ENCODE assay signal across 22 cellular contexts in the genomic region with DNA sequence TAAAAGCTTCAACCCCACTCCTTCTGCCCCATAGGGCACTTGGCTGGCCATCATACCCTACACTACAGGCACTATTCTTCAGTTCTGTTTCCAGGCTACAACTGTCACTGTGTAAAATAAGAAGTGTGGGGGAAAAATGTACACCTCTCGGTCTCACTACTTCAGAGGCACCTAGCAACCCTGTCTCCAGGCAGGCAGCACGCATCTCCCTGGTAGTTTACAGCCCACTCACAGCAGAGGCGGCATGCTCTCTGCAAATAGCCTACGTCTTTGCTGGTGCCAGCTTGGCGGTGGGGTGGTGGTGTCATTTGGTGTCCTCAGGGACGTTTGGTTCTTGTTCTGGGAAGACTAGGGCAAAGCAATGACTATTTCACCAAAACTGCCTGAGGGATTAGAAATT. TPM values are rescaled to one million over a fixed set of nuclear protein-coding genes. Genes with fewer than 3 reads are reported as not detected.
DNase-seq lines count a peak whose midpoint lies in the region; TF ChIP-seq lines count a peak whose summit lies in the region.
"Had no signal": no experiment of that assay in that cellular context is flagged by ENCODE, and none has a peak within 500 bp of the region (broad histone marks: within the 10 kb centered on the region; RNA-seq: fewer than 3 reads in every experiment).

No MANE protein-coding gene starts in this region.

- H3K27me3 Mint-ChIP-seq in MCF 10A (ENCODE audit: insufficient read depth, unreplicated experiment): no peaks in the 10 kb centered on the region
- H3K27me3 Mint-ChIP-seq in mesothelial cell of epicardium (ENCODE audit: low read depth): no peaks in the 10 kb centered on the region

- H3K4me1 Mint-ChIP-seq in MCF 10A (ENCODE audit: insufficient read depth, unreplicated experiment) (peaks cover 12% of the 10 kb centered on the region), mesothelial cell of epicardium (peaks cover 4% of the 10 kb centered on the region)

- peak overlapping the region; percentile 65 for H3K27ac Mint-ChIP-seq in MCF 10A (ENCODE audit: low read depth, unreplicated experiment)
- no peak overlapping the region for H3K27ac Mint-ChIP-seq in mesothelial cell of epicardium
- H3K27ac Mint-ChIP-seq: activated CD8-positive, alpha-beta T cell treated with anti-CD3 and anti-CD28 coated beads for 36 hours; HFFc6 had no signal

- no peaks in the 10 kb centered on the region for H3F3A ChIP-seq in neural cell (ENCODE audit: insufficient read depth, low read length, poor library complexity, severe bottlenecking)

- POLR2A ChIA-PET in MCF 10A (lab: Yijun Ruan, JAX): interaction anchor here (0.6 kb wide), 1 partner anchor 20 kb away, joined by 3 read pairs; no protein-coding TSS in a partner anchor

- H3K36me3 ChIP-seq in mammary epithelial cell (ENCODE audit: insufficient read depth, low read length): no peaks in the 10 kb centered on the region
- H3K36me3 ChIP-seq in neural cell (ENCODE audit: insufficient read depth, low read length): no peaks in the 10 kb centered on the region
- H3K36me3 ChIP-seq: BLaER1 treated with 17β-estradiol and CSF1 and Interleukin-3, amounts not matched to agents 10 nM and 100 nM had no signal

- no peak for TF ChIP-seq CTCF in MCF 10A (IDR thresholded peaks at IDR 0.05; ENCODE audit: unreplicated experiment)
- TF ChIP-seq CTCF in mammary epithelial cell (conservative IDR thresholded peaks at IDR 0.05 in 1 of 2, IDR thresholded peaks at IDR 0.05 in 1 of 2; ENCODE audit: extremely low read depth in 1 of 2, insufficient read depth in 1 of 2, low read depth in 1 of 2, low read length in 2 of 2): no peak
- TF ChIP-seq CTCF in neural cell (IDR thresholded peaks at IDR 0.05; ENCODE audit: poor library complexity, severe bottlenecking): no peak
- TF ChIP-seq CTCF in mesothelial cell of epicardium (IDR thresholded peaks at IDR 0.05; ENCODE audit: unreplicated experiment): no peak

- H3K9me2 ChIP-seq in neural cell (ENCODE audit: insufficient read depth, low read length): no peaks in the 10 kb centered on the region

- WGBS in mammary epithelial cell (ENCODE audit: low coverage, missing lambda C conversion rate): 35% methylated on average over 6 of the region's 6 CpGs

- H3K4me3 Mint-ChIP-seq in MCF 10A (ENCODE audit: unreplicated experiment) (no peak overlapping the region), mesothelial cell of epicardium (no peak overlapping the region)
- H3K4me3 Mint-ChIP-seq: activated CD8-positive, alpha-beta T cell treated with anti-CD3 and anti-CD28 coated beads for 36 hours; HFFc6 had no signal

- H3K4me1 ChIP-seq in mammary epithelial cell (ENCODE audit: insufficient read depth, low read length): no peaks in the 10 kb centered on the region
- H3K4me1 ChIP-seq: A549; BLaER1 treated with 17β-estradiol and CSF1 and Interleukin-3, amounts not matched to agents 10 nM and 100 nM had no signal

- H2AFZ ChIP-seq in mammary epithelial cell (ENCODE audit: low read depth, low read length): no peak overlapping the region
- no peak overlapping the region for H2AFZ ChIP-seq in neural cell (ENCODE audit: low read depth, low read length)

- BruUV-seq in MCF 10A (replicated peaks; lab: Mats Ljungman, UMichigan) (no TSS peak), mammary epithelial cell (replicated peaks; lab: Mats Ljungman, UMichigan) (no TSS peak)

- H4K20me1 ChIP-seq in mammary epithelial cell (ENCODE audit: insufficient read depth, low read length): no peaks in the 10 kb centered on the region
- no peaks in the 10 kb centered on the region for H4K20me1 ChIP-seq in neural cell (ENCODE audit: insufficient read depth)
- H4K20me1 ChIP-seq: BLaER1 treated with 17β-estradiol and CSF1 and Interleukin-3, amounts not matched to agents 10 nM and 100 nM had no signal

- peaks cover 6% of the 10 kb centered on the region for H3K36me3 Mint-ChIP-seq in MCF 10A (ENCODE audit: insufficient read depth, unreplicated experiment)
- H3K36me3 Mint-ChIP-seq in mesothelial cell of epicardium: no peaks in the 10 kb centered on the region

- TF ChIP-seq EP300 in neural cell (conservative IDR thresholded peaks at IDR 0.05; ENCODE audit: poor library complexity, severe bottlenecking): no peak

- H3K9ac ChIP-seq in mammary epithelial cell (ENCODE audit: insufficient read depth, low read length) (no peak overlapping the region), neural cell (ENCODE audit: low read length) (no peak overlapping the region)
- H3K9ac ChIP-seq: BLaER1 treated with 17β-estradiol and CSF1 and Interleukin-3, amounts not matched to agents 10 nM and 100 nM had no signal

- H3K4me3 ChIP-seq in mammary epithelial cell (replicated peaks in 1 of 3; ENCODE audit: insufficient read depth in 1 of 3, low read depth in 2 of 3, low read length in 3 of 3): no peak overlapping the region
- H3K4me3 ChIP-seq in neural cell (ENCODE audit: low read length): no peak overlapping the region
- H3K4me3 ChIP-seq: A549; BLaER1 treated with 17β-estradiol and CSF1 and Interleukin-3, amounts not matched to agents 10 nM and 100 nM had no signal

- H3K27ac ChIP-seq in mammary epithelial cell (ENCODE audit: insufficient read depth, low read depth, low read length): no peak overlapping the region
- peak overlapping the region; percentile 29 for H3K27ac ChIP-seq in neural cell (ENCODE audit: low read length)
- H3K27ac ChIP-seq: A549; BLaER1 treated with 17β-estradiol and CSF1 and Interleukin-3, amounts not matched to agents 10 nM and 100 nM had no signal

- TF ChIP-seq RAD21 in neural cell (conservative IDR thresholded peaks at IDR 0.05): no peak

- peaks cover 3% of the 10 kb centered on the region for H3K27me3 ChIP-seq in mammary epithelial cell (ENCODE audit: insufficient read depth, low read length)
- no peaks in the 10 kb centered on the region for H3K27me3 ChIP-seq in neural cell (ENCODE audit: insufficient read depth, low read depth, low read length)
- H3K27me3 ChIP-seq: BLaER1 treated with 17β-estradiol and CSF1 and Interleukin-3, amounts not matched to agents 10 nM and 100 nM had no signal

- H3K79me2 ChIP-seq in mammary epithelial cell (ENCODE audit: insufficient read depth, low read length) (no peaks in the 10 kb centered on the region), neural cell (replicated peaks; ENCODE audit: insufficient read depth, low read length) (no peaks in the 10 kb centered on the region)

- no peak for DNase-seq in MCF 10A (ENCODE audit: unreplicated experiment)
- DNase-seq in mammary epithelial cell: no peak
- DNase-seq in cerebellar cortex (ENCODE audit: low spot score): peak; percentile 3
- no peak for DNase-seq in NCI-H1048 (lab: John Stamatoyannopoulos, UW)
- DNase-seq in iPS-NIHi11 (ENCODE audit: low spot score): no peak
- DNase-seq in NCI-H2171 treated with DMSO at 0.1 percent for 48 hours (lab: John Stamatoyannopoulos, UW): no peak
- DNase-seq in mesothelial cell of epicardium (ENCODE audit: low spot score in 2 of 2, unreplicated experiment in 2 of 2): no peak
- DNase-seq: activated CD8-positive, alpha-beta T cell treated with anti-CD3 and anti-CD28 coated beads for 36 hours; activated naive CD4-positive, alpha-beta T cell; activated T-cell treated with anti-CD3 and anti-CD28 coated beads, Interleukin-2, amount 50 U/mL, for 1 hour; aorta; cerebellar nuclear complex; effector CD4-positive, alpha-beta T cell; HFFc6; NCI-H446 treated with DMSO at 0.1 percent for 48 hours; retina; RPMI8226; stimulated activated CD4-positive, alpha-beta T cell treated with anti-CD3 and anti-CD28 coated beads, Interleukin-12 subunit alpha, Interleukin-12 subunit beta, amount 100 ng/mL, for 4 hours; T1000 had no signal

- in situ Hi-C loops in mammary epithelial cell (cut with MboI; ENCODE audit: low sequenced_read_pairs in 2 of 2): no loop called here

- CTCF ChIA-PET in MCF 10A (lab: Yijun Ruan, JAX): interaction anchor here (0.6 kb wide), 1 partner anchor 1697 kb away, joined by 3 read pairs; no protein-coding TSS in a partner anchor
- CTCF ChIA-PET in mammary epithelial cell (lab: Charles Lee; ENCODE audit: low non-redundant PET): no interaction called here

- H3K4me2 ChIP-seq in mammary epithelial cell (ENCODE audit: insufficient read depth, low read depth, low read length) (no peak overlapping the region), neural cell (ENCODE audit: low read length) (no peak overlapping the region)
- H3K4me2 ChIP-seq: A549; BLaER1 treated with 17β-estradiol and CSF1 and Interleukin-3, amounts not matched to agents 10 nM and 100 nM had no signal

- no peaks in the 10 kb centered on the region for H3K9me3 Mint-ChIP-seq in MCF 10A (ENCODE audit: unreplicated experiment)
- H3K9me3 Mint-ChIP-seq in mesothelial cell of epicardium: no peaks in the 10 kb centered on the region
- H3K9me3 Mint-ChIP-seq: activated CD8-positive, alpha-beta T cell treated with anti-CD3 and anti-CD28 coated beads for 36 hours had no signal

- H3K9me3 ChIP-seq in mammary epithelial cell (replicated peaks; ENCODE audit: insufficient read depth, low read length): no peaks in the 10 kb centered on the region
- no peaks in the 10 kb centered on the region for H3K9me3 ChIP-seq in neural cell (ENCODE audit: low read length)
- H3K9me3 ChIP-seq: A549 had no signal

- dilution Hi-C loops in mammary epithelial cell (cut with HindIII; ENCODE audit: low sequenced_read_pairs): loop anchor here (25.0 kb wide), 1 partner anchor 251 kb away; no protein-coding TSS in a partner anchor

- intact Hi-C loops in MCF 10A (cut with micrococcal nuclease) (no loop called here), mammary epithelial cell (cut with micrococcal nuclease) (no loop called here)

TF ChIP-seq in neural cell, 6 proteins besides CTCF, POLR2A, EP300 and RAD21:
- TF ChIP-seq POLR2AphosphoS5 (IDR thresholded peaks at IDR 0.05): peak; percentile 19
- no peak for TF ChIP-seq MXI1 (conservative IDR thresholded peaks at IDR 0.05; ENCODE audit: poor library complexity, severe bottlenecking)
- TF ChIP-seq EZH2 (IDR thresholded peaks at IDR 0.05; ENCODE audit: borderline replicate concordance, insufficient read depth, low read length, poor library complexity, severe bottlenecking): no peak

RNA-seq across cellular contexts. Expression of gene BTG3, which starts 48.2 kb away (rescaled TPM):
- total RNA-seq in MCF 10A (2022): 53.5 and 57.0 TPM in 2 replicates
- total RNA-seq in mammary epithelial cell: 10 to 100 TPM; 27.7 to 82.1 TPM
- polyA plus RNA-seq in mammary epithelial cell: 57.6 TPM
- polyA minus RNA-seq in mammary epithelial cell: 13.7 TPM
- 38.5 and 39.1 TPM in 2 replicates for polyA plus RNA-seq in neural cell
- 36.2 and 37.5 TPM in 2 replicates for polyA minus RNA-seq in neural cell
- 38.5 to 41.1 TPM (median 38.5 TPM) in 3 replicates for total RNA-seq in mesothelial cell of epicardium
